Comparison of ENCODE assay signal across 2 cellular contexts in the genomic region with DNA sequence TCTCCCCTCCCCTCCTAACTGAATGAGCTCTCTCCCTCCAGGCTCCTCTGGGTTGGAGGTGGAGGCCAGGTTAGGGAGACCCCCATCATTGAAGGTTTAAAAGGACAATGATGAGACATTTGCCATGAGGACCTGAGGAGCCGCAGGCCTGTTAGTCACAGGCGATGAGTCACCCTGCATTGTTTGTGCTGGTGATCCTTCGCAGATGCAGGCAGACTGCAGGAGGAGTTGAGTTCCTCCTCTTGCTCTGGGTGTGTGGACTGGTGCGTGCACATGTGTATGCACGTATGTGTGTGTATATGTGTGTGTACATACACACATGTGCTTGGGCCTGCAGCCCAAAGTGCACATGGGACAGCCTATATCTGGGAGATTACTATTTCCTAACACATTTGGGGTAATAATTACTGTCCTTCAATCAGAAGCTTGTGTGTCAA.
A peak's percentile ranks its signal among the peaks of the same experiment; 100 is the strongest.
TF ChIP-seq lines count a peak whose summit lies in the region.

No MANE protein-coding gene starts in this region.

TF ChIP-seq in HEK293, 187 proteins besides CTCF, POLR2A, EP300 and RAD21 (continued from another document):
- TF ChIP-seq, protein P1, sequence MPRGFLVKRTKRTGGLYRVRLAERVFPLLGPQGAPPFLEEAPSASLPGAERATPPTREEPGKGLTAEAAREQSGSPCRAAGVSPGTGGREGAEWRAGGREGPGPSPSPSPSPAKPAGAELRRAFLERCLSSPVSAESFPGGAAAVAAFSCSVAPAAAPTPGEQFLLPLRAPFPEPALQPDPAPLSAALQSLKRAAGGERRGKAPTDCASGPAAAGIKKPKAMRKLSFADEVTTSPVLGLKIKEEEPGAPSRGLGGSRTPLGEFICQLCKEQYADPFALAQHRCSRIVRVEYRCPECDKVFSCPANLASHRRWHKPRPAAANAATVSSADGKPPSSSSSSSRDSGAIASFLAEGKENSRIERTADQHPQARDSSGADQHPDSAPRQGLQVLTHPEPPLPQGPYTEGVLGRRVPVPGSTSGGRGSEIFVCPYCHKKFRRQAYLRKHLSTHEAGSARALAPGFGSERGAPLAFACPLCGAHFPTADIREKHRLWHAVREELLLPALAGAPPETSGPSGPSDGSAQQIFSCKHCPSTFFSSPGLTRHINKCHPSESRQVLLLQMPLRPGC (tag by site-specific recombination; IDR thresholded peaks at IDR 0.05), result no peak
- TF ChIP-seq SCRT2 (tag by site-specific recombination; IDR thresholded peaks at IDR 0.05) (peak; percentile 79), TRIM28 (IDR thresholded peaks at IDR 0.05; ENCODE audit: borderline replicate concordance, low read length) (peak; percentile 59; the same call in 1 of the 2 replicates), SP7 (tag by site-specific recombination; IDR thresholded peaks at IDR 0.05) (peak; percentile 64), ZNF621 (tag by site-specific recombination; IDR thresholded peaks at IDR 0.05) (no peak), ZNF366 (tag by site-specific recombination; conservative IDR thresholded peaks at IDR 0.05) (peak; percentile 57), ZEB2 (tag by site-specific recombination; IDR thresholded peaks at IDR 0.05) (peak; percentile 74), ZNF324 (tag by site-specific recombination; IDR thresholded peaks at IDR 0.05) (no peak), SCRT1 (tag by site-specific recombination; IDR thresholded peaks at IDR 0.05; ENCODE audit: borderline replicate concordance) (0 out of 2 replicates have a peak, but pooled peaks have one; percentile 40), ZBTB17 (tag by site-specific recombination; IDR thresholded peaks at IDR 0.05) (peak; percentile 68), GLIS1 (tag by site-specific recombination; IDR thresholded peaks at IDR 0.05) (peak; percentile 45)
- TF ChIP-seq, protein P2, sequence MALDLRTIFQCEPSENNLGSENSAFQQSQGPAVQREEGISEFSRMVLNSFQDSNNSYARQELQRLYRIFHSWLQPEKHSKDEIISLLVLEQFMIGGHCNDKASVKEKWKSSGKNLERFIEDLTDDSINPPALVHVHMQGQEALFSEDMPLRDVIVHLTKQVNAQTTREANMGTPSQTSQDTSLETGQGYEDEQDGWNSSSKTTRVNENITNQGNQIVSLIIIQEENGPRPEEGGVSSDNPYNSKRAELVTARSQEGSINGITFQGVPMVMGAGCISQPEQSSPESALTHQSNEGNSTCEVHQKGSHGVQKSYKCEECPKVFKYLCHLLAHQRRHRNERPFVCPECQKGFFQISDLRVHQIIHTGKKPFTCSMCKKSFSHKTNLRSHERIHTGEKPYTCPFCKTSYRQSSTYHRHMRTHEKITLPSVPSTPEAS (tag by site-specific recombination; IDR thresholded peaks at IDR 0.05), result peak; percentile 43; the same call in 1 of the 2 replicates
- TF ChIP-seq, protein P3, sequence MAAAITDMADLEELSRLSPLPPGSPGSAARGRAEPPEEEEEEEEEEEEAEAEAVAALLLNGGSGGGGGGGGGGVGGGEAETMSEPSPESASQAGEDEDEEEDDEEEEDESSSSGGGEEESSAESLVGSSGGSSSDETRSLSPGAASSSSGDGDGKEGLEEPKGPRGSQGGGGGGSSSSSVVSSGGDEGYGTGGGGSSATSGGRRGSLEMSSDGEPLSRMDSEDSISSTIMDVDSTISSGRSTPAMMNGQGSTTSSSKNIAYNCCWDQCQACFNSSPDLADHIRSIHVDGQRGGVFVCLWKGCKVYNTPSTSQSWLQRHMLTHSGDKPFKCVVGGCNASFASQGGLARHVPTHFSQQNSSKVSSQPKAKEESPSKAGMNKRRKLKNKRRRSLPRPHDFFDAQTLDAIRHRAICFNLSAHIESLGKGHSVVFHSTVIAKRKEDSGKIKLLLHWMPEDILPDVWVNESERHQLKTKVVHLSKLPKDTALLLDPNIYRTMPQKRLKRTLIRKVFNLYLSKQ (tag by site-specific recombination; IDR thresholded peaks at IDR 0.05; ENCODE audit: borderline replicate concordance), result no peak
- TF ChIP-seq, protein P4, sequence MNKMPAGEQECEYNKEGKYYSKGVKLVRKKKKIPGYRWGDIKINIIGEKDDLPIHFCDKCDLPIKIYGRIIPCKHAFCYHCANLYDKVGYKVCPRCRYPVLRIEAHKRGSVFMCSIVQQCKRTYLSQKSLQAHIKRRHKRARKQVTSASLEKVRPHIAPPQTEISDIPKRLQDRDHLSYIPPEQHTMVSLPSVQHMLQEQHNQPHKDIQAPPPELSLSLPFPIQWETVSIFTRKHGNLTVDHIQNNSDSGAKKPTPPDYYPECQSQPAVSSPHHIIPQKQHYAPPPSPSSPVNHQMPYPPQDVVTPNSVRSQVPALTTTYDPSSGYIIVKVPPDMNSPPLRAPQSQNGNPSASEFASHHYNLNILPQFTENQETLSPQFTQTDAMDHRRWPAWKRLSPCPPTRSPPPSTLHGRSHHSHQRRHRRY (tag by site-specific recombination; IDR thresholded peaks at IDR 0.05), result no peak
- TF ChIP-seq, protein P5, sequence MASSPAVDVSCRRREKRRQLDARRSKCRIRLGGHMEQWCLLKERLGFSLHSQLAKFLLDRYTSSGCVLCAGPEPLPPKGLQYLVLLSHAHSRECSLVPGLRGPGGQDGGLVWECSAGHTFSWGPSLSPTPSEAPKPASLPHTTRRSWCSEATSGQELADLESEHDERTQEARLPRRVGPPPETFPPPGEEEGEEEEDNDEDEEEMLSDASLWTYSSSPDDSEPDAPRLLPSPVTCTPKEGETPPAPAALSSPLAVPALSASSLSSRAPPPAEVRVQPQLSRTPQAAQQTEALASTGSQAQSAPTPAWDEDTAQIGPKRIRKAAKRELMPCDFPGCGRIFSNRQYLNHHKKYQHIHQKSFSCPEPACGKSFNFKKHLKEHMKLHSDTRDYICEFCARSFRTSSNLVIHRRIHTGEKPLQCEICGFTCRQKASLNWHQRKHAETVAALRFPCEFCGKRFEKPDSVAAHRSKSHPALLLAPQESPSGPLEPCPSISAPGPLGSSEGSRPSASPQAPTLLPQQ (tag by site-specific recombination; IDR thresholded peaks at IDR 0.05), result 0 out of 2 replicates have a peak, but pooled peaks have one; percentile 27
- TF ChIP-seq, protein P6, sequence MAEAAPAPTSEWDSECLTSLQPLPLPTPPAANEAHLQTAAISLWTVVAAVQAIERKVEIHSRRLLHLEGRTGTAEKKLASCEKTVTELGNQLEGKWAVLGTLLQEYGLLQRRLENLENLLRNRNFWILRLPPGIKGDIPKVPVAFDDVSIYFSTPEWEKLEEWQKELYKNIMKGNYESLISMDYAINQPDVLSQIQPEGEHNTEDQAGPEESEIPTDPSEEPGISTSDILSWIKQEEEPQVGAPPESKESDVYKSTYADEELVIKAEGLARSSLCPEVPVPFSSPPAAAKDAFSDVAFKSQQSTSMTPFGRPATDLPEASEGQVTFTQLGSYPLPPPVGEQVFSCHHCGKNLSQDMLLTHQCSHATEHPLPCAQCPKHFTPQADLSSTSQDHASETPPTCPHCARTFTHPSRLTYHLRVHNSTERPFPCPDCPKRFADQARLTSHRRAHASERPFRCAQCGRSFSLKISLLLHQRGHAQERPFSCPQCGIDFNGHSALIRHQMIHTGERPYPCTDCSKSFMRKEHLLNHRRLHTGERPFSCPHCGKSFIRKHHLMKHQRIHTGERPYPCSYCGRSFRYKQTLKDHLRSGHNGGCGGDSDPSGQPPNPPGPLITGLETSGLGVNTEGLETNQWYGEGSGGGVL (tag by site-specific recombination; IDR thresholded peaks at IDR 0.05), result peak; percentile 75; the same call in 1 of the 2 replicates

TF ChIP-seq in endothelial cell of umbilical vein, 7 proteins besides CTCF, POLR2A, EP300 and RAD21 (continued from another document):
- TF ChIP-seq GATA2 (IDR thresholded peaks at IDR 0.05; ENCODE audit: insufficient read depth, insufficient read length, low read depth, low read length) (no peak), FOS (IDR thresholded peaks at IDR 0.05; ENCODE audit: borderline replicate concordance, insufficient read depth, low read length) (peak; percentile 98)
